ENCODE assay signal across 1 cellular context in the genomic region with DNA sequence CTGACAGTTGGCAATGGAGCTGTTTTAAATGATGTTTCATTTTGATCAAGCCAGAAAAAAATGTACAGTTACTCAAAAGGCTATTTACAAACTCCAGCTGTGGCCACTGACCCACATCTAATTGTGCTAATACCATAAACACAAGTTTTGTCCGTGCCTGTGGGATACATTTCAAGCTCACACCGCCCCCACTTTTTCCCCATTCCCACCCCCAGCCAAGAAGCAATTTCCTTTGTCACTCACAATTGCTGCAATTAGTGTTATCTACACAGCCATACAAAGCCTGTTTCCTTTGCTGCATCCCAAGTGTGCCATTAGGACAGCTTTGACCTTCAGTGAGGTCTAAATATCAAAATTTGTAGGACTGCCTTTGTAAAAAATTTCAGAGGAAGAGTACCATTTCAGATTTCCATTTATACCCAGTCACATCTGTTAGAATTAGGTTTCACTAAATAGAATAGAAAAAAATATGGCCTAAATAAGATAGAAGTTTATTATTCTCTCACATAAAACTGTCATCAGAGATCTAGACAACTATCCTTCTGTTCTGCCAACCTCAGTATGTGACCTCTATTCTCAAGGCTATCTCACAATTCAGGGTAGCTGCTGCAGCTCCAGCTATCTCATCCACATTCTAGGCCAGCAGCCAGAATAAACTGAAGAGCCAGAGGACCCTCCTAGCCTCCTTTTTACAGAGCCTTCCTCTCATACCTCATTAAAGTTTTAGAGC.
TF ChIP-seq lines count a peak whose summit lies in the region.

No MANE protein-coding gene starts in this region.

TF ChIP-seq in HCT116, 20 proteins besides CTCF, POLR2A, EP300 and RAD21 (continued from another document):
- TF ChIP-seq, protein P1, sequence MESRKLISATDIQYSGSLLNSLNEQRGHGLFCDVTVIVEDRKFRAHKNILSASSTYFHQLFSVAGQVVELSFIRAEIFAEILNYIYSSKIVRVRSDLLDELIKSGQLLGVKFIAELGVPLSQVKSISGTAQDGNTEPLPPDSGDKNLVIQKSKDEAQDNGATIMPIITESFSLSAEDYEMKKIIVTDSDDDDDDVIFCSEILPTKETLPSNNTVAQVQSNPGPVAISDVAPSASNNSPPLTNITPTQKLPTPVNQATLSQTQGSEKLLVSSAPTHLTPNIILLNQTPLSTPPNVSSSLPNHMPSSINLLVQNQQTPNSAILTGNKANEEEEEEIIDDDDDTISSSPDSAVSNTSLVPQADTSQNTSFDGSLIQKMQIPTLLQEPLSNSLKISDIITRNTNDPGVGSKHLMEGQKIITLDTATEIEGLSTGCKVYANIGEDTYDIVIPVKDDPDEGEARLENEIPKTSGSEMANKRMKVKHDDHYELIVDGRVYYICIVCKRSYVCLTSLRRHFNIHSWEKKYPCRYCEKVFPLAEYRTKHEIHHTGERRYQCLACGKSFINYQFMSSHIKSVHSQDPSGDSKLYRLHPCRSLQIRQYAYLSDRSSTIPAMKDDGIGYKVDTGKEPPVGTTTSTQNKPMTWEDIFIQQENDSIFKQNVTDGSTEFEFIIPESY (IDR thresholded peaks at IDR 0.05; ENCODE audit: extremely low read depth, insufficient replicate concordance, low read length): no peak
